Comparison of ENCODE assay signal across 8 cellular contexts in genomic region chr11:19311306-19312030, GRCh38.
A peak's percentile ranks its signal among the peaks of the same experiment; 100 is the strongest.
DNase-seq lines count a peak whose midpoint lies in the region; ATAC-seq and TF ChIP-seq lines count a peak whose summit lies in the region.

No MANE protein-coding gene starts in this region.

- DNase-seq in DMS53 (lab: John Stamatoyannopoulos, UW) (peak; percentile 73), HuH-7 (ENCODE audit: low spot score) (peak; percentile 44), left colon (peak; percentile 33 to 79)
- peak in 1 of 2 donors; percentile 28 for DNase-seq in central memory CD8-positive, alpha-beta T cell (ENCODE audit: low spot score in 2 of 2)
- peak; percentile 26 to 32 for DNase-seq in stimulated activated CD4-positive, alpha-beta T cell treated with anti-CD3 and anti-CD28 coated beads, Interleukin-4, amount 100 ng/mL, for 48 hours (ENCODE audit: low read depth in 2 of 2)
- DNase-seq in stimulated activated naive CD4-positive, alpha-beta T cell (lab: John Stamatoyannopoulos, UW): no peak

- H3K36me3 Mint-ChIP-seq in central memory CD8-positive, alpha-beta T cell (ENCODE audit: insufficient read depth): no peaks in the 10 kb centered on the region

- H3K4me3 Mint-ChIP-seq in central memory CD8-positive, alpha-beta T cell: no peak overlapping the region

- H3K27ac Mint-ChIP-seq in central memory CD8-positive, alpha-beta T cell (ENCODE audit: low read depth): no peak overlapping the region

- peaks cover 9% of the 10 kb centered on the region for H3K27me3 Mint-ChIP-seq in central memory CD8-positive, alpha-beta T cell

- ATAC-seq in GM19452 (IDR thresholded peaks at IDR 0.05; ENCODE audit: unreplicated experiment) (peak; percentile 63), SK-N-SH treated with all-trans-retinoic acid at 6 μM for 48 hours (peak; percentile 96), left colon (peak; percentile 78)
- peak; percentile 43 for ATAC-seq in central memory CD8-positive, alpha-beta T cell (replicated peaks; ENCODE audit: extremely low read depth, poor library complexity, severe bottlenecking)

- H3K9me3 Mint-ChIP-seq in central memory CD8-positive, alpha-beta T cell: no peaks in the 10 kb centered on the region

- intact Hi-C loops in left colon (cut with DNase I, micrococcal nuclease): loop anchor here (5.0 to 10.0 kb wide), 2 partner anchors 241 to 243 kb away; no protein-coding TSS in a partner anchor

- peaks cover 8% of the 10 kb centered on the region for H3K4me1 Mint-ChIP-seq in central memory CD8-positive, alpha-beta T cell

TF ChIP-seq in SK-N-SH treated with all-trans-retinoic acid at 6 μM for 48 hours, 23 proteins besides CTCF, POLR2A, EP300 and RAD21:
- TF ChIP-seq RARB (CRISPR knock-in tag; IDR thresholded peaks at IDR 0.05) (no peak), ZFP3 (CRISPR knock-in tag; IDR thresholded peaks at IDR 0.05) (no peak), ZFP30 (CRISPR knock-in tag; IDR thresholded peaks at IDR 0.05) (no peak), ZNF8 (CRISPR knock-in tag; IDR thresholded peaks at IDR 0.05) (no peak), TSHZ2 (CRISPR knock-in tag; IDR thresholded peaks at IDR 0.05) (no peak), TCF4 (CRISPR knock-in tag; IDR thresholded peaks at IDR 0.05; ENCODE audit: borderline replicate concordance) (no peak), ESRRG (CRISPR knock-in tag; IDR thresholded peaks at IDR 0.05) (no peak), CREB5 (CRISPR knock-in tag; IDR thresholded peaks at IDR 0.05; ENCODE audit: low read depth) (no peak), TOX (CRISPR knock-in tag; IDR thresholded peaks at IDR 0.05; ENCODE audit: borderline replicate concordance) (no peak), ZNF565 (CRISPR knock-in tag; conservative IDR thresholded peaks at IDR 0.05; ENCODE audit: low read depth) (no peak), GLIS3 (CRISPR knock-in tag; IDR thresholded peaks at IDR 0.05) (no peak), ZC3H10 (CRISPR knock-in tag; IDR thresholded peaks at IDR 0.05) (no peak), ZNF70 (CRISPR knock-in tag; IDR thresholded peaks at IDR 0.05) (no peak), ARNTL (CRISPR knock-in tag; IDR thresholded peaks at IDR 0.05; ENCODE audit: borderline replicate concordance, low read depth) (no peak), PATZ1 (CRISPR knock-in tag; IDR thresholded peaks at IDR 0.05; ENCODE audit: borderline replicate concordance) (no peak), BACH2 (CRISPR knock-in tag; IDR thresholded peaks at IDR 0.05; ENCODE audit: borderline replicate concordance) (no peak)
- TF ChIP-seq, protein P1, sequence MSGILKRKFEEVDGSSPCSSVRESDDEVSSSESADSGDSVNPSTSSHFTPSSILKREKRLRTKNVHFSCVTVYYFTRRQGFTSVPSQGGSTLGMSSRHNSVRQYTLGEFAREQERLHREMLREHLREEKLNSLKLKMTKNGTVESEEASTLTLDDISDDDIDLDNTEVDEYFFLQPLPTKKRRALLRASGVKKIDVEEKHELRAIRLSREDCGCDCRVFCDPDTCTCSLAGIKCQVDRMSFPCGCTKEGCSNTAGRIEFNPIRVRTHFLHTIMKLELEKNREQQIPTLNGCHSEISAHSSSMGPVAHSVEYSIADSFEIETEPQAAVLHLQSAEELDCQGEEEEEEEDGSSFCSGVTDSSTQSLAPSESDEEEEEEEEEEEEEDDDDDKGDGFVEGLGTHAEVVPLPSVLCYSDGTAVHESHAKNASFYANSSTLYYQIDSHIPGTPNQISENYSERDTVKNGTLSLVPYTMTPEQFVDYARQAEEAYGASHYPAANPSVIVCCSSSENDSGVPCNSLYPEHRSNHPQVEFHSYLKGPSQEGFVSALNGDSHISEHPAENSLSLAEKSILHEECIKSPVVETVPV (CRISPR knock-in tag; IDR thresholded peaks at IDR 0.05): no peak
- TF ChIP-seq, protein P2, sequence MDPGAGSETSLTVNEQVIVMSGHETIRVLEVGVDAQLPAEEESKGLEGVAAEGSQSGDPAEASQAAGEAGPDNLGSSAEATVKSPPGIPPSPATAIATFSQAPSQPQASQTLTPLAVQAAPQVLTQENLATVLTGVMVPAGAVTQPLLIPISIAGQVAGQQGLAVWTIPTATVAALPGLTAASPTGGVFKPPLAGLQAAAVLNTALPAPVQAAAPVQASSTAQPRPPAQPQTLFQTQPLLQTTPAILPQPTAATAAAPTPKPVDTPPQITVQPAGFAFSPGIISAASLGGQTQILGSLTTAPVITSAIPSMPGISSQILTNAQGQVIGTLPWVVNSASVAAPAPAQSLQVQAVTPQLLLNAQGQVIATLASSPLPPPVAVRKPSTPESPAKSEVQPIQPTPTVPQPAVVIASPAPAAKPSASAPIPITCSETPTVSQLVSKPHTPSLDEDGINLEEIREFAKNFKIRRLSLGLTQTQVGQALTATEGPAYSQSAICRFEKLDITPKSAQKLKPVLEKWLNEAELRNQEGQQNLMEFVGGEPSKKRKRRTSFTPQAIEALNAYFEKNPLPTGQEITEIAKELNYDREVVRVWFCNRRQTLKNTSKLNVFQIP (CRISPR knock-in tag; IDR thresholded peaks at IDR 0.05; ENCODE audit: borderline replicate concordance, low read depth): no peak

Comparison
In these comparisons a context has a peak if more than half of its experiments do, and no peak if none do; other contexts are left out.
1. DNase-seq: peak in DMS53 (single experiment), HuH-7 (single experiment), left colon (2 of 2) and stimulated activated CD4-positive, alpha-beta T cell treated with anti-CD3 and anti-CD28 coated beads, Interleukin-4, amount 100 ng/mL, for 48 hours (2 of 2); none in stimulated activated naive CD4-positive, alpha-beta T cell (0 of 6).
2. ATAC-seq: peak in every context shown above with its lines; median percentile 96 in SK-N-SH treated with all-trans-retinoic acid at 6 μM for 48 hours; 78 in left colon; 63 in GM19452; 43 in central memory CD8-positive, alpha-beta T cell.